In the genomic region with DNA sequence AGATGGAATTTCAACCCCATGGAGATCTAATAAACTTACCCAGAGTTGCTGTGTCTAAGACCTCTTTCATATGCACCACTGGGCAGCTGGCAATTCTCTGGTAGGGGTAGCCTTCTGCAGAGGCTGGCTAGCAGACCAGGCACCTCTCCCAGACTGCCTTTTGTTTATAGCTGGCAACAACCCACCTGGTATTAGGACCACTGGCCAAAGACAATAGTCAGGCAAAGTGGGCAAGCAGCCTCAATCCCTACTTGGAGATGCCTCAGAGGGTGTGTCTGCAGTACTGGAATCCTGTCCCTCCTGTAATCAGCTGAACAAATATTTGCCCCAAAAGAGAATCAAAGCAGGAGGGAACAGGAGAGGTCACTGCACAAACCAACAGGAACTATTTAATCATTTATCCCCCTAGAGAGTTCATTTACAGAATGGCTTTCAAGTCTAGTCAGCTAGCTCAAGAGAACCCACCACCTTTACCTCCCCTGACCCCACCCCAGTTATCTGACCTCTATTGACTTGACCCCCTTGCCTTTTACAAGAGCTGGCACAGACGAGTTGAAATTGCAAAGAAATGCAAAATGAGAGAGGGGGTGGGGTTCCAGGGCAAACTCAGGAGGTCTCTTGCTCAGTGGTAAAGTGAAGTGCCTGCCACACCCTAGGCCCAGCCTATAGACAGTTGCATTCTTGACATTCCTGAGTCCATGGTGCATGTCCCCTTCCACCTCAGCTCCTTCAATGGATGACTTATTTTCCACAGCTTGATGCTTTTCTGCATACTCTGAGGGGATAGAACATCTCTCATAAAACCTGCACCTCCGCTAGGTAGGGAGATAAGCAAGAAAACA, we compare ENCODE assay signal across 8 cellular contexts. TPM values are rescaled to one million over a fixed set of nuclear protein-coding genes. Genes with fewer than 3 reads are reported as not detected.
A peak's percentile ranks its signal among the peaks of the same experiment; 100 is the strongest.
DNase-seq lines count a peak whose midpoint lies in the region; ATAC-seq, FAIRE-seq and TF ChIP-seq lines count a peak whose summit lies in the region.

No MANE protein-coding gene starts in this region.

- H3K9me3 ChIP-seq in AG04450 (ENCODE audit: control insufficient read depth, insufficient read depth, low read length) (no peaks in the 10 kb centered on the region; the same call in 1 of the 2 replicates), skeletal muscle satellite cell (replicated peaks; ENCODE audit: low read length) (no peaks in the 10 kb centered on the region)

- peak overlapping the region; percentile 97 for H3K4me3 Mint-ChIP-seq in activated T-helper 2 cell treated with anti-CD3 and anti-CD28 coated beads, Interferon-gamma antibody, Interleukin-2, Interleukin-4, amounts not matched to agents 10 μg/mL and 5 μg/mL and 100 μg/mL, durations not matched to agents 14 hours and 24 hours and 36 hours (ENCODE audit: low read depth)

- ATAC-seq in GM21717 (IDR thresholded peaks at IDR 0.05; ENCODE audit: unreplicated experiment) (no peak), HG03039 (IDR thresholded peaks at IDR 0.05; ENCODE audit: unreplicated experiment) (no peak)

- TF ChIP-seq CTCF in AG04450 (IDR thresholded peaks at IDR 0.05; ENCODE audit: low read depth, low read length): no peak

- peaks cover 38% of the 10 kb centered on the region for H3K4me1 Mint-ChIP-seq in activated T-helper 2 cell treated with anti-CD3 and anti-CD28 coated beads, Interferon-gamma antibody, Interleukin-2, Interleukin-4, amounts not matched to agents 10 μg/mL and 5 μg/mL and 100 μg/mL, durations not matched to agents 14 hours and 24 hours and 36 hours (ENCODE audit: low read depth)

- CTCF ChIA-PET in AG04450 (lab: Charles Lee): interaction anchor here (1.1 to 1.7 kb wide), 6 partner anchors 23 to 158 kb away, joined by 3 to 16 read pairs (median 3); no protein-coding TSS in a partner anchor

- no peak for DNase-seq in AG04450 (ENCODE audit: low read depth, low spot score)
- DNase-seq in HTR-8/SVneo (ENCODE audit: insufficient read length, low spot score): no peak
- DNase-seq in activated T-helper 2 cell treated with anti-CD3 and anti-CD28 coated beads, Interferon-gamma antibody, Interleukin-2, Interleukin-4, amounts not matched to agents 10 μg/mL and 5 μg/mL and 100 μg/mL, durations not matched to agents 14 hours and 24 hours and 36 hours (ENCODE audit: low spot score): no peak
- no peak for DNase-seq in NCI-H2107 treated with DMSO at 0.1 percent for 48 hours (lab: John Stamatoyannopoulos, UW; ENCODE audit: unreplicated experiment)

- FAIRE-seq in HTR-8/SVneo (lab: Jason Lieb, UNC): peak; percentile 55

- H3K4me2 ChIP-seq in skeletal muscle satellite cell (ENCODE audit: low read length): peak overlapping the region; percentile 99

- no peaks in the 10 kb centered on the region for H3K27me3 Mint-ChIP-seq in activated T-helper 2 cell treated with anti-CD3 and anti-CD28 coated beads, Interferon-gamma antibody, Interleukin-2, Interleukin-4, amounts not matched to agents 10 μg/mL and 5 μg/mL and 100 μg/mL, durations not matched to agents 14 hours and 24 hours and 36 hours (ENCODE audit: low read depth)

- POLR2A ChIA-PET in AG04450 (lab: Yijun Ruan, JAX): no interaction called here

- peaks cover 65% of the 10 kb centered on the region for H3K36me3 ChIP-seq in skeletal muscle satellite cell (ENCODE audit: insufficient read depth, low read length)

- H3K36me3 Mint-ChIP-seq in activated T-helper 2 cell treated with anti-CD3 and anti-CD28 coated beads, Interferon-gamma antibody, Interleukin-2, Interleukin-4, amounts not matched to agents 10 μg/mL and 5 μg/mL and 100 μg/mL, durations not matched to agents 14 hours and 24 hours and 36 hours (ENCODE audit: low read depth): peaks cover 81% of the 10 kb centered on the region

- H3K9me3 Mint-ChIP-seq in activated T-helper 2 cell treated with anti-CD3 and anti-CD28 coated beads, Interferon-gamma antibody, Interleukin-2, Interleukin-4, amounts not matched to agents 10 μg/mL and 5 μg/mL and 100 μg/mL, durations not matched to agents 14 hours and 24 hours and 36 hours: no peaks in the 10 kb centered on the region

- peaks cover 49% of the 10 kb centered on the region for H3K4me1 ChIP-seq in skeletal muscle satellite cell (ENCODE audit: control insufficient read depth, insufficient read depth, low read length)

- H3K27ac ChIP-seq in AG04450 (ENCODE audit: low read depth, low read length): no peak overlapping the region

- peak overlapping the region; percentile 97 for H3K27ac Mint-ChIP-seq in activated T-helper 2 cell treated with anti-CD3 and anti-CD28 coated beads, Interferon-gamma antibody, Interleukin-2, Interleukin-4, amounts not matched to agents 10 μg/mL and 5 μg/mL and 100 μg/mL, durations not matched to agents 14 hours and 24 hours and 36 hours

- H3K4me3 ChIP-seq in AG04450 (ENCODE audit: low read depth, low read length) (peak overlapping the region; percentile 84), iPS-11a (ENCODE audit: low read depth, low read length) (peak overlapping the region; percentile 82), skeletal muscle satellite cell (ENCODE audit: low read length) (peak overlapping the region; percentile 94)

- H3K27me3 ChIP-seq in AG04450 (ENCODE audit: control insufficient read depth, insufficient read depth, low read length): no peaks in the 10 kb centered on the region
- no peaks in the 10 kb centered on the region for H3K27me3 ChIP-seq in skeletal muscle satellite cell (ENCODE audit: control insufficient read depth, insufficient read depth, low read length)

- intact Hi-C loops in activated T-helper 2 cell treated with anti-CD3 and anti-CD28 coated beads, Interferon-gamma antibody, Interleukin-2, Interleukin-4, amounts not matched to agents 10 μg/mL and 5 μg/mL and 100 μg/mL, durations not matched to agents 14 hours and 24 hours and 36 hours (cut with micrococcal nuclease): loop anchor here (5.0 to 10.0 kb wide), 2 partner anchors 148 to 205 kb away; partner anchors contain the start of gene HM13

- H3K9ac ChIP-seq in skeletal muscle satellite cell (ENCODE audit: low read depth, low read length): peak overlapping the region; percentile 99

RNA-seq across cellular contexts. Expression of gene BCL2L1, which starts 2.8 kb away (rescaled TPM):
- polyA plus RNA-seq in AG04450 (2011; rRNA removed): 57.5 and 58.6 TPM in 2 replicates
- 37.9 and 48.8 TPM in 2 replicates for polyA minus RNA-seq in AG04450 (2011; rRNA and poly(A)+ RNA removed)
- 313 and 326 TPM in 2 replicates for total RNA-seq in activated T-helper 2 cell treated with anti-CD3 and anti-CD28 coated beads, Interferon-gamma antibody, Interleukin-2, Interleukin-4, amounts not matched to agents 10 μg/mL and 5 μg/mL and 100 μg/mL, durations not matched to agents 14 hours and 24 hours and 36 hours
- 158 and 187 TPM in 2 replicates for total RNA-seq in skeletal muscle satellite cell (2012; rRNA removed)

RNA-seq across cellular contexts. Expression of gene TPX2, which starts 19.2 kb away (rescaled TPM):
- 19.8 and 24.4 TPM in 2 replicates for polyA plus RNA-seq in AG04450 (2011; rRNA removed)
- polyA minus RNA-seq in AG04450 (2011; rRNA and poly(A)+ RNA removed): 11.8 and 17.8 TPM in 2 replicates
- 82.8 and 83.0 TPM in 2 replicates for total RNA-seq in activated T-helper 2 cell treated with anti-CD3 and anti-CD28 coated beads, Interferon-gamma antibody, Interleukin-2, Interleukin-4, amounts not matched to agents 10 μg/mL and 5 μg/mL and 100 μg/mL, durations not matched to agents 14 hours and 24 hours and 36 hours
- 45.4 and 60.7 TPM in 2 replicates for total RNA-seq in skeletal muscle satellite cell (2012; rRNA removed)
